ENCODE assay signal across 9 cellular contexts in the genomic region with DNA sequence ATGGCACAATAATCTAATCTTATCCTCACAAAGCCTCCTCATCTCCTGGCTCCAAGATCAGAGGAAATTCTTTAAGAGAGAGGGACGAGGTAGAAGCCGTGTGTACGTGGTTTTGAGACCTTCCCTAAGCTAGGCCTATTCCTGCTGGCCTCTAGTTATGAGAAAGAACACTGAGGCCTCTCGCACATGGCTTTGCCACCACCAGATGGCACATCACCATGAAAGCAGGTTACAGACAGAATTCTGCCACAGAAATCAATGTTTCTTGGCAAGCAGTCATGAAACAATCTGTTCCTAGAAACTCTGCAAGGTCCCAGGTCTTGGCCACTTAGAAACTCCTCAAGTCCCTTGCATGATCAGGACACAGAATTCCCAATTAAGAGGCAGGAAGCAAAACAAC.
DNase-seq lines count a peak whose midpoint lies in the region; ATAC-seq, FAIRE-seq and TF ChIP-seq lines count a peak whose summit lies in the region.
"Had no signal": no experiment of that assay in that cellular context is flagged by ENCODE, and none has a peak within 500 bp of the region (broad histone marks: within the 10 kb centered on the region; RNA-seq: fewer than 3 reads in every experiment).

No MANE protein-coding gene starts in this region.

- CTCF ChIA-PET in HepG2 (lab: Yijun Ruan, JAX; ENCODE audit: low intra/inter-chr PET ratio, low total read pairs), result no interaction called here

- FAIRE-seq in HepG2 (lab: Jason Lieb, UNC), result no peak

- TF ChIP-seq CTCF in BE2C (IDR thresholded peaks at IDR 0.05; ENCODE audit: low read depth, low read length) (peak; percentile 83), adrenal gland (IDR thresholded peaks at IDR 0.05) (peak; percentile 25 to 54 (median 41)), HepG2 (CRISPR knock-in tag; IDR thresholded peaks at IDR 0.05) (peak; percentile 48), MM.1S (IDR thresholded peaks at IDR 0.05; ENCODE audit: low read length) (no peak; the same call in 1 of the 2 replicates)

- DNase-seq in BE2C, result peak; percentile 60
- peak; percentile 44 for DNase-seq in HT1080 (ENCODE audit: low read depth)
- DNase-seq in adrenal gland, result peak; percentile 24 to 82 (median 47)
- DNase-seq in HepG2 (ENCODE audit: low spot score), result peak; percentile 5
- no peak for DNase-seq in MM.1S
- no peak for DNase-seq in T-helper 1 cell
- DNase-seq: activated CD8-positive, alpha-beta memory T cell treated with anti-CD3 and anti-CD28 coated beads, Interleukin-2, amount 10 ng/mL, durations not matched to agents 7 days and 5 days had no signal

- H3K9ac ChIP-seq in HepG2 (ENCODE audit: insufficient read depth, low read depth, low read length) (no peak overlapping the region), MM.1S (ENCODE audit: low read length) (no peak overlapping the region)

- TF ChIP-seq EP300 in HepG2 (IDR thresholded peaks at IDR 0.05; ENCODE audit: low read depth in 2 of 2, low read length in 2 of 2), result no peak
- TF ChIP-seq EP300 in HepG2 (CRISPR knock-in tag; IDR thresholded peaks at IDR 0.05; ENCODE audit: borderline replicate concordance), result no peak

- H3K27me3 ChIP-seq in BE2C (no peaks in the 10 kb centered on the region), adrenal gland (no peaks in the 10 kb centered on the region), HepG2 (ENCODE audit: control insufficient read depth in 1 of 2, insufficient read depth in 2 of 2, low read length in 2 of 2) (no peaks in the 10 kb centered on the region; a peak in 1 of 5 replicates), MM.1S (replicated peaks; ENCODE audit: insufficient read depth, low read length) (no peaks in the 10 kb centered on the region)

- H3K4me3 ChIP-seq in BE2C (ENCODE audit: low read depth, low read length), result no peak overlapping the region
- no peak overlapping the region for H3K4me3 ChIP-seq in adrenal gland
- no peak overlapping the region for H3K4me3 ChIP-seq in HepG2 (replicated peaks in 1 of 3; ENCODE audit: insufficient read depth in 1 of 3, low read depth in 2 of 3, low read length in 3 of 3)
- no peak overlapping the region for H3K4me3 ChIP-seq in MM.1S (ENCODE audit: low read length)

- POLR2A ChIA-PET in HepG2 (lab: Yijun Ruan, JAX), result no interaction called here

- WGBS in adrenal gland, 4 donors, result 55 to 69% (median 63%) methylated on average over 4 of the region's 4 CpGs
- WGBS in HepG2 (ENCODE audit: low lambda C conversion rate), result 8% methylated on average over 4 of the region's 4 CpGs

- H3K9me3 ChIP-seq in BE2C (no peaks in the 10 kb centered on the region), adrenal gland (replicated peaks in 1 of 3) (no peaks in the 10 kb centered on the region), HepG2 (ENCODE audit: low read length) (no peaks in the 10 kb centered on the region), MM.1S (replicated peaks; ENCODE audit: insufficient read depth, low read length) (no peaks in the 10 kb centered on the region)

- H3K27ac ChIP-seq in adrenal gland (no peak overlapping the region), HepG2 (ENCODE audit: extremely low read length, insufficient read depth, low read length) (no peak overlapping the region), MM.1S (ENCODE audit: low read length) (no peak overlapping the region)

- H3K4me1 ChIP-seq in BE2C (peaks cover 4% of the 10 kb centered on the region), adrenal gland (replicated peaks in 1 of 2) (no peaks in the 10 kb centered on the region), HepG2 (ENCODE audit: insufficient read depth, low read length) (no peaks in the 10 kb centered on the region), MM.1S (ENCODE audit: low read length) (no peaks in the 10 kb centered on the region)

- no peak overlapping the region for H2AFZ ChIP-seq in HepG2 (ENCODE audit: low read length)
- no peak overlapping the region for H2AFZ ChIP-seq in MM.1S (ENCODE audit: low read length)

- H4K20me1 ChIP-seq in HepG2 (ENCODE audit: insufficient read depth, low read length) (no peaks in the 10 kb centered on the region), MM.1S (ENCODE audit: insufficient read depth, low read length) (no peaks in the 10 kb centered on the region)

- no TSS peak for BruUV-seq in HepG2 (replicated peaks; lab: Mats Ljungman, UMichigan)

- no peaks in the 10 kb centered on the region for H3K79me2 ChIP-seq in HepG2 (ENCODE audit: insufficient read depth, low read length)
- H3K79me2 ChIP-seq in MM.1S (ENCODE audit: low read length), result no peaks in the 10 kb centered on the region

- no peaks in the 10 kb centered on the region for H3F3A ChIP-seq in MM.1S (ENCODE audit: insufficient read depth, low read length)

- H3K4me2 ChIP-seq in HepG2 (ENCODE audit: low read depth, low read length) (no peak overlapping the region), MM.1S (ENCODE audit: low read depth, low read length) (no peak overlapping the region)

- H3K9me2 ChIP-seq in MM.1S (replicated peaks; ENCODE audit: insufficient read depth, low read length), result no peaks in the 10 kb centered on the region

- intact Hi-C loops in adrenal gland (cut with DNase I) (loop anchor here in 1 of 2 donors (10.0 kb wide), 1 partner anchor 246 kb away; no protein-coding TSS in a partner anchor), HepG2 (cut with micrococcal nuclease; ENCODE audit: unreplicated experiment) (no loop called here)

- peak; percentile 84 for ATAC-seq in HepG2
- ATAC-seq in GM18861 (IDR thresholded peaks at IDR 0.05; ENCODE audit: unreplicated experiment), result no peak
- ATAC-seq in HG03439 (IDR thresholded peaks at IDR 0.05; ENCODE audit: unreplicated experiment), result no peak
- ATAC-seq: activated CD8-positive, alpha-beta memory T cell treated with anti-CD3 and anti-CD28 coated beads, Interleukin-2, amount 10 ng/mL, durations not matched to agents 7 days and 5 days had no signal

- TF ChIP-seq RAD21 in HepG2 (CRISPR knock-in tag; IDR thresholded peaks at IDR 0.05), result no peak

- H3K36me3 ChIP-seq in BE2C (no peaks in the 10 kb centered on the region), adrenal gland (replicated peaks in 1 of 2) (no peaks in the 10 kb centered on the region), HepG2 (replicated peaks in 1 of 2; ENCODE audit: control insufficient read depth in 1 of 2, insufficient read depth in 2 of 2, low read length in 2 of 2) (no peaks in the 10 kb centered on the region), MM.1S (replicated peaks; ENCODE audit: insufficient read depth, low read length) (no peaks in the 10 kb centered on the region)

- TF ChIP-seq POLR2A in adrenal gland (IDR thresholded peaks at IDR 0.05) (no peak), HepG2 (IDR thresholded peaks at IDR 0.05; ENCODE audit: insufficient read depth in 1 of 2, low read depth in 2 of 2, low read length in 2 of 2) (no peak)

- in situ Hi-C loops in HepG2 (cut with HindIII; ENCODE audit: extremely low pct_ligation_motif_present, low pct_unique_long_range_greater_than_20kb), result no loop called here

TF ChIP-seq in HepG2, 621 proteins besides CTCF, POLR2A, EP300 and RAD21:
- TF ChIP-seq ZNF564 (CRISPR knock-in tag; IDR thresholded peaks at IDR 0.05) (no peak), ZNF746 (CRISPR knock-in tag; IDR thresholded peaks at IDR 0.05) (no peak), SMC3 (IDR thresholded peaks at IDR 0.05; ENCODE audit: low read length) (peak; percentile 48; the same call in 1 of the 2 replicates), STAG1 (CRISPR knock-in tag; IDR thresholded peaks at IDR 0.05) (peak; percentile 20; the same call in 1 of the 2 replicates), FOXP1 (IDR thresholded peaks at IDR 0.05) (no peak), FOXP1 (CRISPR knock-in tag; IDR thresholded peaks at IDR 0.05) (no peak)

Comparison
In these comparisons a context has a peak if more than half of its experiments do, and no peak if none do; other contexts are left out.
1. DNase-seq: peak in BE2C (single experiment), HT1080 (single experiment), adrenal gland (7 of 7) and HepG2 (single experiment); none in MM.1S (single experiment) and T-helper 1 cell (0 of 5).